Comparison of ENCODE assay signal across 26 cellular contexts in genomic region chr6:106614131-106614530, GRCh38. TPM values are rescaled to one million over a fixed set of nuclear protein-coding genes. Genes with fewer than 3 reads are reported as not detected.
DNase-seq lines count a peak whose midpoint lies in the region; ATAC-seq, FAIRE-seq and TF ChIP-seq lines count a peak whose summit lies in the region.
"Had no signal": no experiment of that assay in that cellular context is flagged by ENCODE, and none has a peak within 500 bp of the region (broad histone marks: within the 10 kb centered on the region; RNA-seq: fewer than 3 reads in every experiment).

No MANE protein-coding gene starts in this region.

- H3K4me3 ChIP-seq in OCI-LY3 (ENCODE audit: low read length): no peak overlapping the region
- H3K4me3 ChIP-seq in H1 (ENCODE audit: extremely low read depth in 1 of 4, insufficient read depth in 2 of 4, low read depth in 3 of 4, low read length in 4 of 4): peak overlapping the region in 1 of 4 experiments; percentile 31; a peak in 4 of 8 replicates
- H3K4me3 ChIP-seq: cardiac muscle cell, esophagus squamous epithelium, GM12878, left ventricle myocardium inferior, SK-N-MC had no signal

- H4K8ac ChIP-seq in H1 (ENCODE audit: extremely low read depth, insufficient read depth, low read length): no peak overlapping the region

- peak overlapping the region; percentile 89; the same call in 1 of the 2 replicates for H2BK5ac ChIP-seq in H1 (ENCODE audit: low read depth, low read length)

- H3K9ac ChIP-seq in OCI-LY3 (ENCODE audit: low read length): peak overlapping the region; percentile 54
- no peak overlapping the region; a peak in 1 of 7 replicates for H3K9ac ChIP-seq in H1 (replicated peaks in 1 of 4; ENCODE audit: extremely low read depth in 1 of 4, low read depth in 3 of 4, low read length in 3 of 4)

- peaks cover 0 to 17% of the 10 kb centered on the region in 2 donors for H3K36me3 Mint-ChIP-seq in activated naive CD4-positive, alpha-beta T cell treated with anti-CD3 and anti-CD28 coated beads, Interleukin-2, amount 50 U/mL, for 72 hours

- TF ChIP-seq EP300 in H1 (IDR thresholded peaks at IDR 0.05; ENCODE audit: borderline replicate concordance in 1 of 2, low read depth in 2 of 2, low read length in 2 of 2): no peak

- DNase-seq in activated naive CD4-positive, alpha-beta T cell treated with anti-CD3 and anti-CD28 coated beads, Interleukin-2, amount 50 U/mL, for 72 hours (ENCODE audit: low spot score in 2 of 2): no peak
- no peak for DNase-seq in activated naive CD4-positive, alpha-beta T cell treated with Interleukin-2 at 50 U/mL for 16 hours
- DNase-seq in H1 (ENCODE audit: low read depth in 1 of 2, low spot score in 2 of 2) (no peak), HUDEP-2 (lab: John Stamatoyannopoulos, UW; ENCODE audit: unreplicated experiment in 76 of 76) (no peak)
- DNase-seq: activated naive CD4-positive, alpha-beta T cell treated with anti-CD3 and anti-CD28 coated beads, Interleukin-2, amount 10 ng/mL, durations not matched to agents 7 days and 5 days; aorta; C1 segment of cervical spinal cord; esophagus squamous epithelium; KBM-7; left ventricle myocardium inferior; naive thymus-derived CD8-positive, alpha-beta T cell; NCI-H1436 treated with DMSO at 0.1 percent for 48 hours; NCI-H2171; NCI-H524 treated with DMSO at 0.1 percent for 48 hours; small intestine; stimulated activated CD4-positive, alpha-beta T cell treated with anti-CD3 and anti-CD28 coated beads, Interleukin-1b, Interleukin-23, amount 100 ng/mL, for 48 hours had no signal

- H3K9me3 ChIP-seq in OCI-LY3 (ENCODE audit: insufficient read depth, low read length) (no peaks in the 10 kb centered on the region), H1 (ENCODE audit: insufficient read depth in 2 of 2, low read depth in 1 of 2, low read length in 1 of 2) (no peaks in the 10 kb centered on the region)
- H3K9me3 ChIP-seq: esophagus squamous epithelium, left ventricle myocardium inferior had no signal

- CTCF ChIA-PET in H1 (lab: Charles Lee; ENCODE audit: partially characterized antibody): interaction anchor here (0.8 to 1.3 kb wide), 5 partner anchors 12 to 365 kb away, joined by 3 to 5 read pairs (median 4); no protein-coding TSS in a partner anchor

- POLR2A ChIA-PET in H1 (lab: Charles Lee; ENCODE audit: partially characterized antibody): interaction anchor here (0.6 to 1.7 kb wide), 9 partner anchors 12 to 502 kb away, joined by 3 to 8 read pairs (median 4); no protein-coding TSS in a partner anchor

- peaks cover 44% of the 10 kb centered on the region for H3K4me1 ChIP-seq in OCI-LY3 (ENCODE audit: low read length)
- peaks cover 9 to 20% (median 12%) of the 10 kb centered on the region in 4 experiments; a peak in 6 of 7 replicates for H3K4me1 ChIP-seq in H1 (replicated peaks in 1 of 4; ENCODE audit: control insufficient read depth in 3 of 4, insufficient read depth in 4 of 4, low read length in 3 of 4)
- H3K4me1 ChIP-seq: esophagus squamous epithelium, left ventricle myocardium inferior had no signal

- H3K27ac ChIP-seq in OCI-LY3 (ENCODE audit: low read length) (peak overlapping the region; percentile 84), H1 (ENCODE audit: low read depth, low read length) (peak overlapping the region; percentile 35; the same call in 1 of the 2 replicates)
- H3K27ac ChIP-seq: cardiac muscle cell, esophagus squamous epithelium, left ventricle myocardium inferior, RWPE1, SK-N-MC had no signal

- H3K23ac ChIP-seq in H1 (ENCODE audit: insufficient read length): no peak overlapping the region

- TF ChIP-seq POLR2A in H1 (IDR thresholded peaks at IDR 0.05; ENCODE audit: control extremely low read depth in 1 of 2, low read depth in 2 of 2, low read length in 2 of 2): no peak

- H3K9me3 Mint-ChIP-seq in activated naive CD4-positive, alpha-beta T cell treated with anti-CD3 and anti-CD28 coated beads, Interleukin-2, amount 50 U/mL, for 72 hours: no peaks in the 10 kb centered on the region
- H3K9me3 Mint-ChIP-seq: activated naive CD4-positive, alpha-beta T cell treated with anti-CD3 and anti-CD28 coated beads, Interleukin-2, amount 10 ng/mL, durations not matched to agents 7 days and 5 days; mesothelial cell of epicardium; naive thymus-derived CD8-positive, alpha-beta T cell had no signal

- no peak for TF ChIP-seq CTCF in OCI-LY3 (IDR thresholded peaks at IDR 0.05; ENCODE audit: low read depth, low read length)
- no peak for TF ChIP-seq CTCF in H1 (IDR thresholded peaks at IDR 0.05; ENCODE audit: control extremely low read depth in 1 of 3, insufficient read depth in 1 of 3, low read depth in 1 of 3, low read length in 3 of 3)

- peak overlapping the region; percentile 33; the same call in 1 of the 2 replicates for H3K18ac ChIP-seq in H1 (ENCODE audit: extremely low read depth, low read length)

- peak in 1 of 2 donors; percentile 51 for ATAC-seq in activated naive CD4-positive, alpha-beta T cell treated with anti-CD3 and anti-CD28 coated beads, Interleukin-2, amount 50 U/mL, for 72 hours
- ATAC-seq in HG03280 (IDR thresholded peaks at IDR 0.05; ENCODE audit: unreplicated experiment): no peak
- no peak for ATAC-seq in HG03135 (IDR thresholded peaks at IDR 0.05; ENCODE audit: unreplicated experiment)
- ATAC-seq: GM12878; naive thymus-derived CD8-positive, alpha-beta T cell had no signal

- H3K79me2 ChIP-seq in OCI-LY3 (ENCODE audit: low read length) (peaks cover 5% of the 10 kb centered on the region), H1 (ENCODE audit: control insufficient read depth in 1 of 2, insufficient read depth in 2 of 2, low read length in 2 of 2) (no peaks in the 10 kb centered on the region)

- peak; percentile 63 for FAIRE-seq in H1 (lab: Jason Lieb, UNC)
- FAIRE-seq: frontal cortex, GM12878, islet of Langerhans, small intestine had no signal

- no peaks in the 10 kb centered on the region for H3K79me1 ChIP-seq in H1 (ENCODE audit: low read depth, low read length)

- H4K20me1 ChIP-seq in OCI-LY3 (ENCODE audit: insufficient read depth, low read length) (no peaks in the 10 kb centered on the region), H1 (replicated peaks in 1 of 2; ENCODE audit: control insufficient read depth in 1 of 2, insufficient read depth in 2 of 2, low read length in 2 of 2) (no peaks in the 10 kb centered on the region)

- H3K23me2 ChIP-seq in H1 (ENCODE audit: low read depth, low read length): no peaks in the 10 kb centered on the region

- TF ChIP-seq RAD21 in H1 (IDR thresholded peaks at IDR 0.05 in 1 of 2, conservative IDR thresholded peaks at IDR 0.05 in 1 of 2; ENCODE audit: low read depth in 2 of 2, low read length in 2 of 2): no peak

- H2BK20ac ChIP-seq in H1 (ENCODE audit: low read length): peak overlapping the region; percentile 38; the same call in 1 of the 2 replicates

- H3K36me3 ChIP-seq in OCI-LY3 (replicated peaks; ENCODE audit: low read depth, low read length): peaks cover 18% of the 10 kb centered on the region
- H3K36me3 ChIP-seq in H1 (ENCODE audit: control insufficient read depth in 2 of 4, insufficient read depth in 4 of 4, low read length in 3 of 4): peaks cover 0 to 12% (median 5%) of the 10 kb centered on the region in 4 experiments; a peak in 2 of 8 replicates
- H3K36me3 ChIP-seq: cardiac muscle cell had no signal

- H3K4me2 ChIP-seq in OCI-LY3 (ENCODE audit: low read length): peak overlapping the region; percentile 23
- peak overlapping the region; percentile 9 to 37; a peak in 3 of 4 replicates for H3K4me2 ChIP-seq in H1 (ENCODE audit: insufficient read depth in 1 of 2, low read depth in 2 of 2, low read length in 2 of 2)

- H4K91ac ChIP-seq in H1 (replicated peaks; ENCODE audit: insufficient read length, low read length): peak overlapping the region; percentile 29

- no peak overlapping the region for H3K14ac ChIP-seq in H1 (ENCODE audit: insufficient read length)

- peak overlapping the region; percentile 63 for H3K4ac ChIP-seq in H1 (replicated peaks; ENCODE audit: insufficient read length, low read depth, low read length)

- H3K27me3 ChIP-seq in OCI-LY3 (ENCODE audit: low read depth, low read length) (no peaks in the 10 kb centered on the region), H1 (replicated peaks in 1 of 4; ENCODE audit: control insufficient read depth in 3 of 4, extremely low read depth in 1 of 4, insufficient read depth in 3 of 4, low read length in 3 of 4) (no peaks in the 10 kb centered on the region)
- H3K27me3 ChIP-seq: cardiac muscle cell, esophagus squamous epithelium had no signal

- H2AFZ ChIP-seq in OCI-LY3 (ENCODE audit: low read depth, low read length) (no peak overlapping the region), H1 (ENCODE audit: low read length) (no peak overlapping the region)

- 22% methylated on average over 1 of the region's 1 CpG; no CpG with 5 or more reads in 1 of the 2 experiments for WGBS in H1 (ENCODE audit: extremely low coverage in 1 of 2, insufficient coverage in 1 of 2, insufficient read length in 1 of 2, insufficient replicate concordance in 2 of 2, low coverage in 1 of 2, low lambda C conversion rate in 2 of 2, missing lambda C conversion rate in 1 of 2), 2 experiments

- no peak overlapping the region for H2AK5ac ChIP-seq in H1 (ENCODE audit: low read depth, low read length)

- H4K5ac ChIP-seq in H1 (ENCODE audit: insufficient read length, low read depth, low read length): peak overlapping the region; percentile 57

- peak overlapping the region; percentile 66 to 74 for H3K27ac Mint-ChIP-seq in activated naive CD4-positive, alpha-beta T cell treated with anti-CD3 and anti-CD28 coated beads, Interleukin-2, amount 50 U/mL, for 72 hours
- H3K27ac Mint-ChIP-seq: activated naive CD4-positive, alpha-beta T cell treated with anti-CD3 and anti-CD28 coated beads, Interleukin-2, amount 10 ng/mL, durations not matched to agents 7 days and 5 days; mesothelial cell of epicardium had no signal

- H3K56ac ChIP-seq in H1 (replicated peaks; ENCODE audit: insufficient read length, low read depth, low read length): peak overlapping the region; percentile 34

- H2BK120ac ChIP-seq in H1 (replicated peaks; ENCODE audit: low read depth, low read length): peak overlapping the region; percentile 80

- no peak overlapping the region for H2BK15ac ChIP-seq in H1 (ENCODE audit: low read length)

- peak overlapping the region; percentile 21; the same call in 1 of the 2 replicates for H2BK12ac ChIP-seq in H1 (ENCODE audit: low read depth, low read length)

RNA-seq across cellular contexts. Expression of gene RTN4IP1, which starts 15.2 kb away (rescaled TPM):
- 1 to 10 TPM; 6.6 to 8.0 TPM for total RNA-seq in activated naive CD4-positive, alpha-beta T cell treated with anti-CD3 and anti-CD28 coated beads, Interleukin-2, amount 50 U/mL, for 72 hours
- total RNA-seq in H1 (2021; fragmentation: NEBNext Ultra II Directional; extraction: Animal tissue kit (Norgen Biotek cat#: 25700)): 19.1 and 19.5 TPM in 2 replicates
- 8.2 and 14.6 TPM in 2 replicates for polyA plus RNA-seq in H1 (2011; rRNA removed)
- 16.8 TPM for polyA plus RNA-seq in H1 (2011; cell fraction: cytosol; rRNA removed)
- polyA plus RNA-seq in H1 (2011; cell fraction: nucleus; rRNA removed): 5.6 TPM
- polyA plus RNA-seq in H1 (2012, experiment 1 of 2): 24.6 to 33.9 TPM (median 25.6 TPM) in 4 replicates
- polyA plus RNA-seq in H1 (2012, experiment 2 of 2): 4.9 TPM
- 11.1 TPM for polyA plus RNA-seq in H1 (2013, experiment 1 of 2)
- polyA plus RNA-seq in H1 (2013, experiment 2 of 2): 12.6 TPM
- polyA minus RNA-seq in H1 (2011; rRNA and poly(A)+ RNA removed): 17.9 TPM in 2 replicates
- 8.7 TPM for polyA minus RNA-seq in H1 (2011; cell fraction: cytosol; rRNA and poly(A)+ RNA removed)
- polyA minus RNA-seq in H1 (2011; cell fraction: nucleus; rRNA and poly(A)+ RNA removed): 17.5 TPM

RNA-seq across cellular contexts. Expression of gene QRSL1, which starts 15.2 kb away (rescaled TPM):
- 10 to 100 TPM; 20.0 to 20.5 TPM for total RNA-seq in activated naive CD4-positive, alpha-beta T cell treated with anti-CD3 and anti-CD28 coated beads, Interleukin-2, amount 50 U/mL, for 72 hours
- 22.0 and 22.2 TPM in 2 replicates for total RNA-seq in H1 (2021; fragmentation: NEBNext Ultra II Directional; extraction: Animal tissue kit (Norgen Biotek cat#: 25700))
- 5.6 and 7.8 TPM in 2 replicates for polyA plus RNA-seq in H1 (2011; rRNA removed)
- 12.2 TPM for polyA plus RNA-seq in H1 (2011; cell fraction: cytosol; rRNA removed)
- 10.3 TPM for polyA plus RNA-seq in H1 (2011; cell fraction: nucleus; rRNA removed)
- 11.5 to 20.0 TPM (median 14.2 TPM) in 4 replicates for polyA plus RNA-seq in H1 (2012, experiment 1 of 2)
- polyA plus RNA-seq in H1 (2012, experiment 2 of 2): 3.7 TPM
- 9.4 TPM for polyA plus RNA-seq in H1 (2013, experiment 1 of 2)
- polyA plus RNA-seq in H1 (2013, experiment 2 of 2): 9.2 TPM
- 21.7 and 24.5 TPM in 2 replicates for polyA minus RNA-seq in H1 (2011; rRNA and poly(A)+ RNA removed)
- polyA minus RNA-seq in H1 (2011; cell fraction: cytosol; rRNA and poly(A)+ RNA removed): 10.4 TPM
- polyA minus RNA-seq in H1 (2011; cell fraction: nucleus; rRNA and poly(A)+ RNA removed): 27.8 TPM
